1 cellular context compared by ENCODE assay signal in the genomic region with DNA sequence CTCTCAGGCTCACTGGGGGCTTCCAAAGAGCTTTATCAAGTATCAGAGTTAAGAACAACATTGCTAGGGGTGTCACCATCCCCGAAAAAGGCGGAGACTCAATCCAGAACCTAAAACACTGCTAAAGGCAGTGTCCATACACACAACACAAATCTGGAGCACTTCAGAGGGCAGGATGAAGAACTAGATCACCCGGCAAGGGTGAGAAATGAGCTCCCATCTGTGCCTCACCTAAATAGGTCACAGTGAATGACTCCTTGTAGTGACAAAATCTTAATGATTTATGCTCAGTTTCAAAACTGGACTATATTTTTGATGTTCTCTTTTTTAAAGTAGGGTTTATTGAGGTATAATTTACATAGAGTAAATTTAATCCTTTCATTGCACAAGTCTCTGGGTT.
TF ChIP-seq lines count a peak whose summit lies in the region.

No MANE protein-coding gene starts in this region.

TF ChIP-seq in HCT116, 20 proteins besides CTCF, POLR2A, EP300 and RAD21 (continued from another document):
- no peak for TF ChIP-seq ATF3 (IDR thresholded peaks at IDR 0.05)
- no peak for TF ChIP-seq ZFX (IDR thresholded peaks at IDR 0.05)
- no peak for TF ChIP-seq SP1 (IDR thresholded peaks at IDR 0.05; ENCODE audit: low read depth)
- TF ChIP-seq REST (IDR thresholded peaks at IDR 0.05; ENCODE audit: low read depth), result no peak
- TF ChIP-seq FOSL1 (IDR thresholded peaks at IDR 0.05; ENCODE audit: low read depth), result no peak
- no peak for TF ChIP-seq ZNF274 (IDR thresholded peaks at IDR 0.05; ENCODE audit: low read depth, low read length)
- no peak for TF ChIP-seq CBX3 (IDR thresholded peaks at IDR 0.05; ENCODE audit: low read depth)
- TF ChIP-seq SRF (IDR thresholded peaks at IDR 0.05; ENCODE audit: low read depth), result no peak
